ENCODE assay signal across 8 cellular contexts in genomic region chr9:132769895-132770774, GRCh38.
DNase-seq lines count a peak whose midpoint lies in the region; ATAC-seq and TF ChIP-seq lines count a peak whose summit lies in the region.

No MANE protein-coding gene starts in this region.

- TF ChIP-seq EP300 in ovary (IDR thresholded peaks at IDR 0.05) = no peak

- H3K4me3 ChIP-seq in ovary = peak overlapping the region; percentile 78
- peak overlapping the region; percentile 11 to 54 (median 46) for H3K4me3 ChIP-seq in thyroid gland (replicated peaks in 1 of 3)

- H3K9me3 ChIP-seq in ovary = no peaks in the 10 kb centered on the region
- H3K9me3 ChIP-seq in thyroid gland = no peaks in the 10 kb centered on the region

- CTCF ChIA-PET in RWPE1 (lab: Yijun Ruan, JAX) = interaction anchor here (0.7 kb wide), 2 partner anchors 23 to 906 kb away, joined by 3 to 4 read pairs; no protein-coding TSS in a partner anchor

- H3K4me1 ChIP-seq in ovary (ENCODE audit: insufficient read depth) (peaks cover 4% of the 10 kb centered on the region), thyroid gland (peaks cover 6 to 7% of the 10 kb centered on the region in 2 donors)

- H3K27ac ChIP-seq in RWPE1 (peak overlapping the region; percentile 3; the same call in 1 of the 2 replicates), ovary (peak overlapping the region; percentile 70 to 80), thyroid gland (peak overlapping the region; percentile 64 to 71 (median 70))

- H3K36me3 ChIP-seq in ovary (no peaks in the 10 kb centered on the region), thyroid gland (no peaks in the 10 kb centered on the region)

- DNase-seq in NCI-H1092 treated with DMSO at 0.1 percent for 48 hours (lab: John Stamatoyannopoulos, UW) (peak; percentile 46), NCI-H1092 (lab: John Stamatoyannopoulos, UW) (no peak), RWPE1 (ENCODE audit: low spot score) (peak; percentile 77), Right ventricle myocardium inferior (ENCODE audit: missing footprints) (peak; percentile 86), ovary (peak; percentile 69 to 85 (median 75)), thyroid gland (peak; percentile 73 to 77)
- DNase-seq in activated naive CD4-positive, alpha-beta T cell treated with anti-CD3 and anti-CD28 coated beads, Interleukin-2, amount 50 U/mL, for 16 hours = peak; percentile 70

- no peak for TF ChIP-seq CTCF in RWPE1 (conservative IDR thresholded peaks at IDR 0.05; ENCODE audit: low read depth)
- no peak for TF ChIP-seq CTCF in ovary (IDR thresholded peaks at IDR 0.05)
- TF ChIP-seq CTCF in thyroid gland (IDR thresholded peaks at IDR 0.05) = no peak

- WGBS in ovary, 3 donors = 4 to 6% (median 5%) methylated on average over 54 of the region's 54 CpGs
- WGBS in thyroid gland, 2 donors = 2% methylated on average over 21 to 25 of the region's 54 CpGs

- intact Hi-C loops in Right ventricle myocardium inferior (cut with DNase I) (no loop called here), ovary (cut with DNase I) (loop anchor here in 2 of 4 donors (5.0 to 10.0 kb wide), 2 partner anchors 95 to 98 kb away; partner anchors contain the start of gene GTF3C4 (in 2 of the 2)), thyroid gland (cut with DNase I) (loop anchor here (10.0 kb wide), 1 partner anchor 95 kb away; the partner anchor contains the start of gene GTF3C4)

- H3K27me3 ChIP-seq in ovary (no peaks in the 10 kb centered on the region), thyroid gland (no peaks in the 10 kb centered on the region)

- POLR2A ChIA-PET in RWPE1 (lab: Yijun Ruan, JAX; ENCODE audit: low non-redundant PET) = interaction anchor here (0.6 kb wide), 1 partner anchor 46 kb away, joined by 3 read pairs; no protein-coding TSS in a partner anchor

- ATAC-seq in HG03139 (IDR thresholded peaks at IDR 0.05; ENCODE audit: unreplicated experiment) (peak; percentile 52), Right ventricle myocardium inferior (peak; percentile 90)

- TF ChIP-seq POLR2A in ovary (IDR thresholded peaks at IDR 0.05) (no peak), thyroid gland (IDR thresholded peaks at IDR 0.05) (peak in 1 of 2 donors; percentile 70)

Comparison
In these comparisons a context has a peak if more than half of its experiments do, and no peak if none do; other contexts are left out.
1. H3K27ac ChIP-seq: peak in every context shown above with its lines; median percentile 75 in ovary; 70 in thyroid gland; 3 in RWPE1.